26 cellular contexts compared by ENCODE assay signal in genomic region chr6:3701631-3702030, GRCh38.
"Had no signal": no experiment of that assay in that cellular context is flagged by ENCODE, and none has a peak within 500 bp of the region (broad histone marks: within the 10 kb centered on the region; RNA-seq: fewer than 3 reads in every experiment).

No MANE protein-coding gene starts in this region.

- H3K4me3 Mint-ChIP-seq: dendritic cell treated with granulocyte-macrophage colony-stimulating factor and Interleukin-4, amounts not matched to agents 40 ng/mL and 50 ng/mL, for 4 days; effector memory CD8-positive, alpha-beta T cell; memory B cell; nephron; stimulated activated memory B cell treated with anti-CD40 and anti-IgM and Interleukin-4, amounts not matched to agents 10 μg/mL and 1 μg/mL and 100 μg/mL, for 72 hours; stimulated activated naive CD8-positive, alpha-beta T cell treated with anti-CD3 and anti-CD28 coated beads, Interleukin-15, Interleukin-2, amounts not matched to agents 100 ng/mL and 50 ng/mL, for 24 hours had no signal

- H3K9me3 Mint-ChIP-seq: dendritic cell treated with granulocyte-macrophage colony-stimulating factor and Interleukin-4, amounts not matched to agents 40 ng/mL and 50 ng/mL, for 4 days; effector memory CD8-positive, alpha-beta T cell had no signal

- H3K4me1 ChIP-seq: esophagus muscularis mucosa, gastroesophageal sphincter, lower lobe of right lung, psoas muscle, spleen, upper lobe of left lung, uterus had no signal

- H3K27me3 ChIP-seq: esophagus muscularis mucosa, gastroesophageal sphincter, spleen, tibial artery, upper lobe of left lung, uterus had no signal

- H3K4me1 Mint-ChIP-seq: memory B cell; stimulated activated memory B cell treated with anti-CD40 and anti-IgM and Interleukin-4, amounts not matched to agents 10 μg/mL and 1 μg/mL and 100 μg/mL, for 72 hours had no signal

- ATAC-seq: effector memory CD8-positive, alpha-beta T cell; gastroesophageal sphincter; left cardiac atrium; lower lobe of right lung; psoas muscle; sciatic nerve; stimulated activated memory B cell treated with anti-CD40 and anti-IgM and Interleukin-4, amounts not matched to agents 10 μg/mL and 1 μg/mL and 100 μg/mL, for 72 hours had no signal

- H3K27ac ChIP-seq: epithelial cell of prostate, esophagus muscularis mucosa, gastroesophageal sphincter, left ventricle myocardium inferior, lower lobe of right lung, neutrophil, psoas muscle, spleen, tibial artery, upper lobe of left lung, uterus had no signal

- H3K36me3 ChIP-seq: esophagus muscularis mucosa, gastroesophageal sphincter, left ventricle myocardium inferior, lower lobe of right lung, neutrophil, spleen, tibial artery, upper lobe of left lung, uterus had no signal

- H3K4me3 ChIP-seq: esophagus muscularis mucosa, gastroesophageal sphincter, left ventricle myocardium inferior, lower lobe of right lung, psoas muscle, spleen, tibial artery, upper lobe of left lung, uterus had no signal

- H3K9me3 ChIP-seq: lower lobe of right lung, neutrophil, psoas muscle, tibial artery, upper lobe of left lung, uterus had no signal

- H3K27ac Mint-ChIP-seq: dendritic cell treated with granulocyte-macrophage colony-stimulating factor and Interleukin-4, amounts not matched to agents 40 ng/mL and 50 ng/mL, for 4 days; effector memory CD8-positive, alpha-beta T cell; memory B cell; nephron; stimulated activated memory B cell treated with anti-CD40 and anti-IgM and Interleukin-4, amounts not matched to agents 10 μg/mL and 1 μg/mL and 100 μg/mL, for 72 hours; stimulated activated naive CD8-positive, alpha-beta T cell treated with anti-CD3 and anti-CD28 coated beads, Interleukin-15, Interleukin-2, amounts not matched to agents 100 ng/mL and 50 ng/mL, for 24 hours had no signal

- DNase-seq: effector memory CD8-positive, alpha-beta T cell; foreskin fibroblast; kidney; left cardiac atrium; left ventricle myocardium inferior; lower lobe of right lung; midbrain; psoas muscle; retina; spleen; stimulated activated CD4-positive, alpha-beta T cell treated with anti-CD3 and anti-CD28 coated beads, Interleukin-15, amount 100 ng/mL, for 24 hours; stimulated activated CD4-positive, alpha-beta T cell treated with anti-CD3 and anti-CD28 coated beads, Interleukin-1b, Interleukin-23, amount 100 ng/mL, for 48 hours; stimulated activated CD4-positive, alpha-beta T cell treated with anti-CD3 and anti-CD28 coated beads, Interleukin-4, amount 100 ng/mL, for 24 hours; tibial artery; upper lobe of left lung; uterus had no signal
